Comparison of ENCODE assay signal across 35 cellular contexts in genomic region chrX:84747516-84747915, GRCh38.
"Had no signal": no experiment of that assay in that cellular context is flagged by ENCODE, and none has a peak within 500 bp of the region (broad histone marks: within the 10 kb centered on the region; RNA-seq: fewer than 3 reads in every experiment).

No MANE protein-coding gene starts in this region.

- H3K36me3 Mint-ChIP-seq: activated naive CD4-positive, alpha-beta T cell treated with anti-CD3 and anti-CD28 coated beads, Interleukin-2, amount 50 U/mL, for 72 hours; activated naive CD8-positive, alpha-beta T cell treated with anti-CD3 and anti-CD28 coated beads for 36 hours had no signal

- H3K4me3 Mint-ChIP-seq: activated CD4-positive, alpha-beta memory T cell treated with anti-CD3 and anti-CD28 coated beads, Interleukin-2, amount 10 ng/mL, durations not matched to agents 7 days and 5 days; activated CD4-positive, alpha-beta T cell treated with anti-CD3 and anti-CD28 coated beads for 36 hours; activated CD4-positive, alpha-beta T cell treated with anti-CD3 and anti-CD28 coated beads, Interleukin-2, amount 10 ng/mL, durations not matched to agents 7 days and 5 days; activated CD8-positive, alpha-beta T cell treated with anti-CD3 and anti-CD28 coated beads, Interleukin-2, amount 10 ng/mL, durations not matched to agents 7 days and 5 days; activated naive CD8-positive, alpha-beta T cell treated with anti-CD3 and anti-CD28 coated beads for 36 hours; activated T-cell treated with anti-CD3 and anti-CD28 coated beads, Interleukin-2, amount 50 U/mL, for 4 hours; activated T-cell treated with anti-CD3 and anti-CD28 coated beads, Interleukin-2, amount 50 U/mL, for 72 hours; activated T-helper 1 cell treated with anti-CD3 and anti-CD28 coated beads, Interleukin-12 subunit alpha, Interleukin-12 subunit beta, Interleukin-2, Interleukin-4 antibody, amounts not matched to agents 30 ng/mL and 10 ng/mL and 1 ng/mL, durations not matched to agents 14 hours and 24 hours and 36 hours; activated T-helper 17 cell treated with anti-CD3 and anti-CD28 coated beads, Interleukin-2, amount 50 U/mL, for 72 hours; T-helper 1 cell treated with Interleukin-12 subunit alpha and Interleukin-12 subunit beta and Interleukin-4 antibody, amounts not matched to agents 30 μg/mL and 1 μg/mL, for 36 hours; T-helper 2 cell treated with Interferon-gamma antibody and Interleukin-4, amounts not matched to agents 5 μg/mL and 100 μg/mL, for 36 hours; WTC11 had no signal

- H3K4me1 ChIP-seq: adrenal gland, body of pancreas, breast epithelium had no signal

- H3K27ac Mint-ChIP-seq: activated CD4-positive, alpha-beta memory T cell treated with anti-CD3 and anti-CD28 coated beads, Interleukin-2, amount 10 ng/mL, durations not matched to agents 7 days and 5 days; activated CD4-positive, alpha-beta T cell treated with anti-CD3 and anti-CD28 coated beads for 36 hours; activated CD4-positive, alpha-beta T cell treated with anti-CD3 and anti-CD28 coated beads, Interleukin-2, amount 10 ng/mL, durations not matched to agents 7 days and 5 days; activated CD8-positive, alpha-beta T cell treated with anti-CD3 and anti-CD28 coated beads, Interleukin-2, amount 10 ng/mL, durations not matched to agents 7 days and 5 days; activated naive CD4-positive, alpha-beta T cell treated with anti-CD3 and anti-CD28 coated beads, Interleukin-2, amount 50 U/mL, for 72 hours; activated naive CD8-positive, alpha-beta T cell treated with anti-CD3 and anti-CD28 coated beads for 36 hours; activated T-cell treated with anti-CD3 and anti-CD28 coated beads, Interleukin-2, amount 50 U/mL, for 72 hours; activated T-helper 1 cell treated with anti-CD3 and anti-CD28 coated beads, Interleukin-12 subunit alpha, Interleukin-12 subunit beta, Interleukin-2, Interleukin-4 antibody, amounts not matched to agents 30 ng/mL and 10 ng/mL and 1 ng/mL, durations not matched to agents 14 hours and 24 hours and 36 hours; activated T-helper 17 cell treated with anti-CD3 and anti-CD28 coated beads, Interleukin-2, amount 50 U/mL, for 72 hours; T-helper 1 cell treated with Interleukin-12 subunit alpha and Interleukin-12 subunit beta and Interleukin-4 antibody, amounts not matched to agents 30 μg/mL and 1 μg/mL, for 36 hours; T-helper 2 cell treated with Interferon-gamma antibody and Interleukin-4, amounts not matched to agents 5 μg/mL and 100 μg/mL, for 36 hours; WTC11 had no signal

- H3K27me3 ChIP-seq: body of pancreas, brain microvascular endothelial cell had no signal

- ATAC-seq: activated CD4-positive, alpha-beta T cell treated with anti-CD3 and anti-CD28 coated beads for 36 hours; activated CD4-positive, CD25-positive, alpha-beta regulatory T cell treated with anti-CD3 and anti-CD28 coated beads, Interleukin-2, amount 50 U/mL, for 24 hours; activated CD8-positive, alpha-beta T cell treated with anti-CD3 and anti-CD28 coated beads, Interleukin-2, amount 10 ng/mL, durations not matched to agents 7 days and 5 days; activated naive CD4-positive, alpha-beta T cell treated with anti-CD3 and anti-CD28 coated beads, Interleukin-2, amount 50 U/mL, for 72 hours; activated T-cell treated with anti-CD3 and anti-CD28 coated beads, Interleukin-2, amount 50 U/mL, for 4 hours; activated T-cell treated with anti-CD3 and anti-CD28 coated beads, Interleukin-2, amount 50 U/mL, for 72 hours; activated T-helper 17 cell treated with anti-CD3 and anti-CD28 coated beads, Interleukin-2, amount 50 U/mL, for 72 hours; body of pancreas; WTC11 had no signal

- H3K4me3 ChIP-seq: adrenal gland, body of pancreas, breast epithelium had no signal

- H3K4me1 Mint-ChIP-seq: activated CD4-positive, alpha-beta memory T cell treated with anti-CD3 and anti-CD28 coated beads, Interleukin-2, amount 10 ng/mL, durations not matched to agents 7 days and 5 days; activated CD4-positive, alpha-beta T cell treated with anti-CD3 and anti-CD28 coated beads for 36 hours; activated CD4-positive, alpha-beta T cell treated with anti-CD3 and anti-CD28 coated beads, Interleukin-2, amount 10 ng/mL, durations not matched to agents 7 days and 5 days; activated naive CD8-positive, alpha-beta T cell treated with anti-CD3 and anti-CD28 coated beads for 36 hours; activated T-helper 17 cell treated with anti-CD3 and anti-CD28 coated beads, Interleukin-2, amount 50 U/mL, for 72 hours had no signal

- H3K27ac ChIP-seq: adrenal gland, body of pancreas, brain microvascular endothelial cell, breast epithelium, WERI-Rb-1 had no signal

- DNase-seq: activated CD4-positive, alpha-beta memory T cell treated with anti-CD3 and anti-CD28 coated beads, Interleukin-2, amount 10 ng/mL, durations not matched to agents 7 days and 5 days; activated CD4-positive, alpha-beta T cell treated with anti-CD3 and anti-CD28 coated beads for 1 hour; activated CD4-positive, alpha-beta T cell treated with anti-CD3 and anti-CD28 coated beads for 36 hours; activated CD4-positive, alpha-beta T cell treated with anti-CD3 and anti-CD28 coated beads for 48 hours; activated CD4-positive, alpha-beta T cell treated with anti-CD3 and anti-CD28 coated beads, Interleukin-2, amount 10 ng/mL, durations not matched to agents 7 days and 5 days; activated CD4-positive, alpha-beta T cell treated with anti-CD3 and anti-CD28 coated beads, Interleukin-2, amount 50 U/mL, for 48 hours; activated CD4-positive, CD25-positive, alpha-beta regulatory T cell; activated CD8-positive, alpha-beta memory T cell treated with anti-CD3 and anti-CD28 coated beads, Interleukin-2, amount 50 U/mL, for 4 hours; activated CD8-positive, alpha-beta T cell treated with anti-CD3 and anti-CD28 coated beads, Interleukin-2, amount 10 ng/mL, durations not matched to agents 7 days and 5 days; activated gamma-delta T cell; activated naive CD4-positive, alpha-beta T cell treated with anti-CD3 and anti-CD28 coated beads, Interleukin-2, amount 50 U/mL, for 16 hours; activated naive CD4-positive, alpha-beta T cell treated with Interleukin-2 at 50 U/mL for 16 hours; activated naive CD8-positive, alpha-beta T cell treated with anti-CD3 and anti-CD28 coated beads for 36 hours; activated T-cell treated with anti-CD3 and anti-CD28 coated beads for 4 hours; activated T-cell treated with anti-CD3 and anti-CD28 coated beads, Interleukin-2, amount 50 U/mL, for 1 hour; activated T-cell treated with anti-CD3 and anti-CD28 coated beads, Interleukin-2, amount 50 U/mL, for 4 hours; activated T-cell treated with anti-CD3 and anti-CD28 coated beads, Interleukin-2, amount 50 U/mL, for 72 hours; adrenal gland; amniotic stem cell; aorta; body of pancreas; brain microvascular endothelial cell; central memory CD4-positive, alpha-beta T cell; T-helper 1 cell; T-helper 2 cell; T-helper 9 cell; WERI-Rb-1 had no signal

- H3K27me3 Mint-ChIP-seq: activated CD4-positive, alpha-beta memory T cell treated with anti-CD3 and anti-CD28 coated beads, Interleukin-2, amount 10 ng/mL, durations not matched to agents 7 days and 5 days; activated CD4-positive, alpha-beta T cell treated with anti-CD3 and anti-CD28 coated beads for 36 hours; activated CD4-positive, alpha-beta T cell treated with anti-CD3 and anti-CD28 coated beads, Interleukin-2, amount 10 ng/mL, durations not matched to agents 7 days and 5 days; activated naive CD8-positive, alpha-beta T cell treated with anti-CD3 and anti-CD28 coated beads for 36 hours had no signal

- H3K9me3 Mint-ChIP-seq: activated CD4-positive, alpha-beta memory T cell treated with anti-CD3 and anti-CD28 coated beads, Interleukin-2, amount 10 ng/mL, durations not matched to agents 7 days and 5 days; activated CD4-positive, alpha-beta T cell treated with anti-CD3 and anti-CD28 coated beads, Interleukin-2, amount 10 ng/mL, durations not matched to agents 7 days and 5 days; activated naive CD4-positive, alpha-beta T cell treated with anti-CD3 and anti-CD28 coated beads, Interleukin-2, amount 50 U/mL, for 72 hours; activated naive CD8-positive, alpha-beta T cell treated with anti-CD3 and anti-CD28 coated beads for 36 hours; activated T-cell treated with anti-CD3 and anti-CD28 coated beads, Interleukin-2, amount 50 U/mL, for 4 hours; activated T-cell treated with anti-CD3 and anti-CD28 coated beads, Interleukin-2, amount 50 U/mL, for 72 hours; activated T-helper 1 cell treated with anti-CD3 and anti-CD28 coated beads, Interleukin-12 subunit alpha, Interleukin-12 subunit beta, Interleukin-2, Interleukin-4 antibody, amounts not matched to agents 30 ng/mL and 10 ng/mL and 1 ng/mL, durations not matched to agents 14 hours and 24 hours and 36 hours; activated T-helper 17 cell treated with anti-CD3 and anti-CD28 coated beads, Interleukin-2, amount 50 U/mL, for 72 hours; T-helper 1 cell treated with Interleukin-12 subunit alpha and Interleukin-12 subunit beta and Interleukin-4 antibody, amounts not matched to agents 30 μg/mL and 1 μg/mL, for 36 hours; T-helper 2 cell treated with Interferon-gamma antibody and Interleukin-4, amounts not matched to agents 5 μg/mL and 100 μg/mL, for 36 hours had no signal

- H3K36me3 ChIP-seq: adrenal gland, brain microvascular endothelial cell, breast epithelium, WERI-Rb-1 had no signal

- H3K9me3 ChIP-seq: adrenal gland, body of pancreas had no signal
